ENCODE assay signal across 8 cellular contexts in genomic region chr16:87635541-87636049, GRCh38. TPM values are rescaled to one million over a fixed set of nuclear protein-coding genes. Genes with fewer than 3 reads are reported as not detected.
DNase-seq lines count a peak whose midpoint lies in the region; ATAC-seq and TF ChIP-seq lines count a peak whose summit lies in the region.

No MANE protein-coding gene starts in this region.

- DNase-seq in GM13976 (ENCODE audit: low spot score): peak; percentile 85
- DNase-seq in NCI-H2227 treated with DMSO at 0.1 percent for 48 hours (lab: John Stamatoyannopoulos, UW): peak; percentile 9
- peak; percentile 73 for DNase-seq in activated CD4-positive, alpha-beta T cell treated with anti-CD3 and anti-CD28 coated beads, Interleukin-2, amount 10 ng/mL, durations not matched to agents 7 days and 5 days
- DNase-seq in choroid plexus epithelial cell (ENCODE audit: low read depth): peak; percentile 36
- peak; percentile 76 for DNase-seq in lower lobe of right lung
- peak; percentile 45 for DNase-seq in stimulated activated CD8-positive, alpha-beta memory T cell treated with anti-CD3 and anti-CD28 coated beads, Interleukin-12 subunit alpha, Interleukin-12 subunit beta, amount 100 ng/mL, for 1 hour (ENCODE audit: low read depth)

- H3K36me3 ChIP-seq in ACC112 (ENCODE audit: insufficient read depth, low read length) (no peaks in the 10 kb centered on the region; the same call in 1 of the 2 replicates), lower lobe of right lung (no peaks in the 10 kb centered on the region)

- no peak overlapping the region for H3K27ac Mint-ChIP-seq in activated CD4-positive, alpha-beta T cell treated with anti-CD3 and anti-CD28 coated beads, Interleukin-2, amount 10 ng/mL, durations not matched to agents 7 days and 5 days

- H3K4me1 ChIP-seq in ACC112 (ENCODE audit: control insufficient read depth, insufficient read depth, low read length, unreplicated experiment) (no peaks in the 10 kb centered on the region), lower lobe of right lung (peaks cover 17% of the 10 kb centered on the region)

- peaks cover 4% of the 10 kb centered on the region for H3K9me3 Mint-ChIP-seq in activated CD4-positive, alpha-beta T cell treated with anti-CD3 and anti-CD28 coated beads, Interleukin-2, amount 10 ng/mL, durations not matched to agents 7 days and 5 days

- peaks cover 36% of the 10 kb centered on the region for H3K27me3 ChIP-seq in ACC112 (ENCODE audit: insufficient read depth, low read length)
- H3K27me3 ChIP-seq in lower lobe of right lung (ENCODE audit: low read depth): peaks cover 9% of the 10 kb centered on the region

- H3K9me3 ChIP-seq in lower lobe of right lung: no peaks in the 10 kb centered on the region

- POLR2A ChIA-PET in activated CD4-positive, alpha-beta T cell treated with anti-CD3 and anti-CD28 coated beads, Interleukin-2, amount 10 ng/mL, durations not matched to agents 7 days and 5 days (lab: Charles Lee): no interaction called here

- H3K4me3 Mint-ChIP-seq in activated CD4-positive, alpha-beta T cell treated with anti-CD3 and anti-CD28 coated beads, Interleukin-2, amount 10 ng/mL, durations not matched to agents 7 days and 5 days: peak overlapping the region; percentile 12

- intact Hi-C loops in lower lobe of right lung (cut with DNase I): no loop called here

- peaks cover 11% of the 10 kb centered on the region for H3K4me1 Mint-ChIP-seq in activated CD4-positive, alpha-beta T cell treated with anti-CD3 and anti-CD28 coated beads, Interleukin-2, amount 10 ng/mL, durations not matched to agents 7 days and 5 days

- CTCF ChIA-PET in activated CD4-positive, alpha-beta T cell treated with anti-CD3 and anti-CD28 coated beads, Interleukin-2, amount 10 ng/mL, durations not matched to agents 7 days and 5 days (lab: Charles Lee): interaction anchor here (0.6 to 2.4 kb wide), 23 partner anchors 10 to 522 kb away, joined by 3 to 16 read pairs (median 4); no protein-coding TSS in a partner anchor

- H3K27ac ChIP-seq in ACC112 (ENCODE audit: low read depth, low read length): no peak overlapping the region
- H3K27ac ChIP-seq in lower lobe of right lung: no peak overlapping the region

- in situ Hi-C loops in GM13976 (cut with MboI; ENCODE audit: low sequenced_read_pairs, unreplicated experiment): no loop called here

- no peaks in the 10 kb centered on the region for H3K36me3 Mint-ChIP-seq in activated CD4-positive, alpha-beta T cell treated with anti-CD3 and anti-CD28 coated beads, Interleukin-2, amount 10 ng/mL, durations not matched to agents 7 days and 5 days (ENCODE audit: low read depth)

- no peaks in the 10 kb centered on the region for H3K79me2 ChIP-seq in ACC112 (ENCODE audit: control insufficient read depth, insufficient read depth, low read length, unreplicated experiment)

- ATAC-seq in lower lobe of right lung (peak; percentile 81 to 85), GM21381 (IDR thresholded peaks at IDR 0.05; ENCODE audit: unreplicated experiment) (no peak)

- H2AFZ ChIP-seq in ACC112 (ENCODE audit: low read length, unreplicated experiment): no peak overlapping the region

- TF ChIP-seq CTCF in GM13976 (IDR thresholded peaks at IDR 0.05; ENCODE audit: borderline replicate concordance, control extremely low read depth, extremely low read depth, insufficient read depth, missing control alignments) (peak; percentile 74), choroid plexus epithelial cell (conservative IDR thresholded peaks at IDR 0.05; ENCODE audit: low read depth, low read length) (peak; percentile 70), lower lobe of right lung (IDR thresholded peaks at IDR 0.05) (peak; percentile 60)

- peak overlapping the region; percentile 42 for H3K4me3 ChIP-seq in ACC112 (ENCODE audit: low read depth, low read length)
- no peak overlapping the region for H3K4me3 ChIP-seq in choroid plexus epithelial cell (ENCODE audit: low read depth, low read length)
- H3K4me3 ChIP-seq in lower lobe of right lung: peak overlapping the region; percentile 40

- peaks cover 16% of the 10 kb centered on the region for H3K27me3 Mint-ChIP-seq in activated CD4-positive, alpha-beta T cell treated with anti-CD3 and anti-CD28 coated beads, Interleukin-2, amount 10 ng/mL, durations not matched to agents 7 days and 5 days

RNA-seq across cellular contexts. Expression of gene JPH3, which starts 33.3 kb away (rescaled TPM):
- total RNA-seq in activated CD4-positive, alpha-beta T cell treated with anti-CD3 and anti-CD28 coated beads, Interleukin-2, amount 10 ng/mL, durations not matched to agents 7 days and 5 days: not detected
- total RNA-seq in lower lobe of right lung: 0.12 TPM

Comparison
In these comparisons a context has a peak if more than half of its experiments do, and no peak if none do; other contexts are left out.
1. DNase-seq: peak in every context shown above with its lines; median percentile 85 in GM13976; 76 in lower lobe of right lung; 73 in activated CD4-positive, alpha-beta T cell treated with anti-CD3 and anti-CD28 coated beads, Interleukin-2, amount 10 ng/mL, durations not matched to agents 7 days and 5 days; 45 in stimulated activated CD8-positive, alpha-beta memory T cell treated with anti-CD3 and anti-CD28 coated beads, Interleukin-12 subunit alpha, Interleukin-12 subunit beta, amount 100 ng/mL, for 1 hour; 36 in choroid plexus epithelial cell; 9 in NCI-H2227 treated with DMSO at 0.1 percent for 48 hours.